Comparison of ENCODE assay signal across 1 cellular context in genomic region chr6:156809446-156810178, GRCh38.
TF ChIP-seq lines count a peak whose summit lies in the region.

No MANE protein-coding gene starts in this region.

TF ChIP-seq in HEK293, 187 proteins besides CTCF, POLR2A, EP300 and RAD21 (continued from another document):
- TF ChIP-seq PRDM2 (tag by site-specific recombination; IDR thresholded peaks at IDR 0.05; ENCODE audit: borderline replicate concordance) (no peak), BCL11A (tag by site-specific recombination; IDR thresholded peaks at IDR 0.05; ENCODE audit: low read depth) (no peak), ZNF596 (tag by site-specific recombination; IDR thresholded peaks at IDR 0.05) (no peak)
TF ChIP-seq in HEK293: peak in this region for 1.
